In genomic region chr7:131942287-131943150, GRCh38 we compare ENCODE assay signal across 22 cellular contexts.
"Had no signal": no experiment of that assay in that cellular context is flagged by ENCODE, and none has a peak within 500 bp of the region (broad histone marks: within the 10 kb centered on the region; RNA-seq: fewer than 3 reads in every experiment).

No MANE protein-coding gene starts in this region.

- H3K36me3 ChIP-seq: SJSA1 had no signal

- H3K27ac Mint-ChIP-seq: IgD-negative memory B cell had no signal

- H3K27ac ChIP-seq: SJSA1, SK-N-MC had no signal

- H3K27me3 ChIP-seq: SJSA1 had no signal

- H3K4me3 ChIP-seq: SJSA1, SK-N-MC had no signal

- H3K9me3 Mint-ChIP-seq: IgD-negative memory B cell had no signal

- DNase-seq: Kasumi-1, KG1, MM.1S, NCI-H1092 treated with DMSO at 0.1 percent for 48 hours, NCI-H1436, NCI-H187, NCI-H2029, NCI-H2081 treated with DMSO at 0.1 percent for 48 hours, NCI-H2171, NCI-H226, NCI-H446, NCI-H510A, NCI-H524 treated with DMSO at 0.1 percent for 48 hours, NCI-H69, NCI-H774, Right ventricle myocardium superior, RPMI8226, SIG-M5 had no signal

- H3K36me3 Mint-ChIP-seq: IgD-negative memory B cell had no signal

- H3K4me3 Mint-ChIP-seq: IgD-negative memory B cell had no signal

- FAIRE-seq: RCC 7860 had no signal

- H3K9me3 ChIP-seq: SJSA1 had no signal
